ENCODE assay signal across 1 cellular context in genomic region chr11:269146-269890, GRCh38.
A peak's percentile ranks its signal among the peaks of the same experiment; 100 is the strongest.
TF ChIP-seq lines count a peak whose summit lies in the region.

No MANE protein-coding gene starts in this region.

TF ChIP-seq in GM12878, 131 proteins besides CTCF, POLR2A, EP300 and RAD21 (continued from another document and continues in another):
- TF ChIP-seq SKIL (IDR thresholded peaks at IDR 0.05; ENCODE audit: low read depth, poor library complexity, severe bottlenecking) (peak; percentile 96), SREBF2 (IDR thresholded peaks at IDR 0.05; ENCODE audit: low read length) (no peak), STAT3 (IDR thresholded peaks at IDR 0.05; ENCODE audit: low read depth, low read length) (peak; percentile 94; the same call in 1 of the 2 replicates), HCFC1 (IDR thresholded peaks at IDR 0.05; ENCODE audit: low read length) (no peak), ZNF687 (IDR thresholded peaks at IDR 0.05) (no peak; the same call in 1 of the 2 replicates), FOXM1 (IDR thresholded peaks at IDR 0.05; ENCODE audit: low read depth, low read length) (peak; percentile 96), NR2C1 (IDR thresholded peaks at IDR 0.05) (no peak), CHD2 (IDR thresholded peaks at IDR 0.05; ENCODE audit: borderline replicate concordance, low read depth, low read length) (peak; percentile 81; the same call in 1 of the 2 replicates), BCLAF1 (IDR thresholded peaks at IDR 0.05) (peak; percentile 71; the same call in 1 of the 2 replicates), SMAD5 (IDR thresholded peaks at IDR 0.05; ENCODE audit: low read depth) (0 out of 2 replicates have a peak, but pooled peaks have one; percentile 43), NRF1 (conservative IDR thresholded peaks at IDR 0.05; ENCODE audit: low read depth, low read length) (no peak), NFYA (IDR thresholded peaks at IDR 0.05; ENCODE audit: borderline replicate concordance, low read depth, low read length) (no peak), ESRRA (IDR thresholded peaks at IDR 0.05; ENCODE audit: low read length) (no peak), MEF2B (IDR thresholded peaks at IDR 0.05; ENCODE audit: partially characterized antibody, poor library complexity, severe bottlenecking) (peak; percentile 81), ATF7 (IDR thresholded peaks at IDR 0.05; ENCODE audit: low read depth) (peak; percentile 98), CEBPZ (IDR thresholded peaks at IDR 0.05; ENCODE audit: low read depth, low read length) (no peak), SUPT20H (IDR thresholded peaks at IDR 0.05; ENCODE audit: borderline replicate concordance, control insufficient read depth, low read depth, low read length) (no peak), BCL3 (IDR thresholded peaks at IDR 0.05; ENCODE audit: borderline replicate concordance, insufficient read depth, low read depth, low read length, poor library complexity, severe bottlenecking) (no peak), SMAD1 (IDR thresholded peaks at IDR 0.05; ENCODE audit: low read depth, partially characterized antibody) (peak; percentile 63), POLR2AphosphoS2 (IDR thresholded peaks at IDR 0.05; ENCODE audit: low read depth, low read length) (peak; percentile 42; the same call in 1 of the 2 replicates), ETV6 (conservative IDR thresholded peaks at IDR 0.05 in 1 of 2, IDR thresholded peaks at IDR 0.05 in 1 of 2; ENCODE audit: borderline replicate concordance in 1 of 2, low read depth in 1 of 2) (peak in 1 of 2 experiments; percentile 86; a peak in 1 of 4 replicates), CBX3 (IDR thresholded peaks at IDR 0.05; ENCODE audit: borderline replicate concordance, low read depth) (no peak), IRF4 (IDR thresholded peaks at IDR 0.05; ENCODE audit: low read depth, low read length) (peak; percentile 100), ZNF207 (IDR thresholded peaks at IDR 0.05; ENCODE audit: borderline replicate concordance) (peak; percentile 55; the same call in 1 of the 2 replicates), RELB (IDR thresholded peaks at IDR 0.05; ENCODE audit: low read depth) (peak; percentile 91), BHLHE40 (IDR thresholded peaks at IDR 0.05; ENCODE audit: borderline replicate concordance in 1 of 2, low read depth in 2 of 2, low read length in 1 of 2) (peak; percentile 90 to 94), PAX5 (IDR thresholded peaks at IDR 0.05; ENCODE audit: borderline replicate concordance, low read depth, low read length) (peak; percentile 93), CUX1 (IDR thresholded peaks at IDR 0.05; ENCODE audit: insufficient replicate concordance, low read depth, low read length) (no peak), SP1 (IDR thresholded peaks at IDR 0.05; ENCODE audit: low read depth, low read length) (peak; percentile 66), FOS (IDR thresholded peaks at IDR 0.05; ENCODE audit: borderline replicate concordance, extremely low read depth, insufficient read length) (no peak), NFXL1 (IDR thresholded peaks at IDR 0.05; ENCODE audit: borderline replicate concordance) (no peak), CREB1 (IDR thresholded peaks at IDR 0.05; ENCODE audit: low read depth) (peak; percentile 64), NR2F1 (conservative IDR thresholded peaks at IDR 0.05) (peak; percentile 53; the same call in 1 of the 2 replicates)
